In genomic region chr4:39178706-39179105, GRCh38 we compare ENCODE assay signal across 22 cellular contexts.
"Had no signal": no experiment of that assay in that cellular context is flagged by ENCODE, and none has a peak within 500 bp of the region (broad histone marks: within the 10 kb centered on the region; RNA-seq: fewer than 3 reads in every experiment).

No MANE protein-coding gene starts in this region.

- H3K4me1 ChIP-seq: testis had no signal

- H3K27ac ChIP-seq: esophagus muscularis mucosa, gastrocnemius medialis, hepatocyte, ovary, right lobe of liver, testis, transverse colon had no signal

- H3K4me2 ChIP-seq: hepatocyte had no signal

- H3K27me3 ChIP-seq: esophagus muscularis mucosa, gastrocnemius medialis, hepatocyte, ovary, right lobe of liver, testis, transverse colon had no signal

- DNase-seq: activated B cell treated with CpG ODN at 0.5 μM for 24 hours; activated CD4-positive, alpha-beta T cell treated with anti-CD3 and anti-CD28 coated beads, Interleukin-2, amount 50 U/mL, for 48 hours; activated CD8-positive, alpha-beta memory T cell treated with anti-CD3 and anti-CD28 coated beads for 24 hours; activated effector memory CD4-positive, alpha-beta T cell treated with Interleukin-2 at 50 U/mL for 16 hours; activated naive CD4-positive, alpha-beta T cell treated with Interleukin-2 at 50 U/mL for 16 hours; activated naive CD8-positive, alpha-beta T cell treated with anti-CD3 and anti-CD28 coated beads, Interleukin-2, amount 10 ng/mL, durations not matched to agents 7 days and 5 days; amygdala; dermis blood vessel endothelial cell; effector CD4-positive, alpha-beta T cell; gastrocnemius medialis; glutamatergic neuron; left cardiac atrium; left ventricle myocardium superior; naive thymus-derived CD4-positive, alpha-beta T cell; ovary; right lobe of liver; stimulated activated CD4-positive, alpha-beta T cell treated with anti-CD3 and anti-CD28 coated beads, Interleukin-2, amount 100 ng/mL, for 48 hours; stimulated activated naive CD4-positive, alpha-beta T cell treated with Interleukin-2 at 50 U/mL for 16 hours; testis; transverse colon had no signal

- H3K9me3 ChIP-seq: esophagus muscularis mucosa, gastrocnemius medialis, ovary, right lobe of liver, testis, transverse colon had no signal

- H3K4me3 ChIP-seq: esophagus muscularis mucosa, gastrocnemius medialis, hepatocyte, ovary, right lobe of liver, testis, transverse colon had no signal

- H3K36me3 ChIP-seq: esophagus muscularis mucosa, gastrocnemius medialis, ovary, right lobe of liver, transverse colon had no signal

- ATAC-seq: gastrocnemius medialis; left cardiac atrium; left ventricle myocardium superior; naive thymus-derived CD4-positive, alpha-beta T cell; right lobe of liver had no signal

- H2AFZ ChIP-seq: hepatocyte had no signal
